Comparison of ENCODE assay signal across 24 cellular contexts in genomic region chr7:134419875-134420274, GRCh38. TPM values are rescaled to one million over a fixed set of nuclear protein-coding genes. Genes with fewer than 3 reads are reported as not detected.
DNase-seq lines count a peak whose midpoint lies in the region; ATAC-seq and TF ChIP-seq lines count a peak whose summit lies in the region.
"Had no signal": no experiment of that assay in that cellular context is flagged by ENCODE, and none has a peak within 500 bp of the region (broad histone marks: within the 10 kb centered on the region; RNA-seq: fewer than 3 reads in every experiment).

No MANE protein-coding gene starts in this region.

- peak overlapping the region; percentile 29 for H3K4me3 Mint-ChIP-seq in Calu3 (ENCODE audit: low read depth, unreplicated experiment)
- H3K4me3 Mint-ChIP-seq: activated naive CD8-positive, alpha-beta T cell treated with anti-CD3 and anti-CD28 coated beads, Interleukin-2, amount 50 U/mL, for 24 hours; activated T-cell treated with anti-CD3 and anti-CD28 coated beads, Interleukin-2, amount 50 U/mL, for 24 hours; CD4-positive, alpha-beta memory T cell; effector memory CD8-positive, alpha-beta T cell; immature natural killer cell; mesothelial cell of epicardium; natural killer cell treated with Interleukin-12 subunit alpha and Interleukin-12 subunit beta and Interleukin-15 and Interleukin-18, amount 100 ng/mL, for 72 hours had no signal

- no peaks in the 10 kb centered on the region for H3K9me3 Mint-ChIP-seq in Calu3 (ENCODE audit: low read depth, unreplicated experiment)
- H3K9me3 Mint-ChIP-seq: activated naive CD8-positive, alpha-beta T cell treated with anti-CD3 and anti-CD28 coated beads, Interleukin-2, amount 50 U/mL, for 24 hours; activated T-cell treated with anti-CD3 and anti-CD28 coated beads, Interleukin-2, amount 50 U/mL, for 24 hours; CD4-positive, alpha-beta memory T cell; effector memory CD8-positive, alpha-beta T cell; immature natural killer cell; mesothelial cell of epicardium; natural killer cell treated with Interleukin-12 subunit alpha and Interleukin-12 subunit beta and Interleukin-15 and Interleukin-18, amount 100 ng/mL, for 72 hours had no signal

- H3K27ac Mint-ChIP-seq in Calu3 (ENCODE audit: unreplicated experiment), result no peak overlapping the region
- H3K27ac Mint-ChIP-seq: activated naive CD8-positive, alpha-beta T cell treated with anti-CD3 and anti-CD28 coated beads, Interleukin-2, amount 50 U/mL, for 24 hours; activated T-cell treated with anti-CD3 and anti-CD28 coated beads, Interleukin-2, amount 50 U/mL, for 24 hours; CD4-positive, alpha-beta memory T cell; effector memory CD8-positive, alpha-beta T cell; immature natural killer cell; mesothelial cell of epicardium; natural killer cell treated with Interleukin-12 subunit alpha and Interleukin-12 subunit beta and Interleukin-15 and Interleukin-18, amount 100 ng/mL, for 72 hours had no signal

- H3K4me1 Mint-ChIP-seq in Calu3 (ENCODE audit: low read depth, unreplicated experiment), result peaks cover 34% of the 10 kb centered on the region
- H3K4me1 Mint-ChIP-seq: activated naive CD8-positive, alpha-beta T cell treated with anti-CD3 and anti-CD28 coated beads, Interleukin-2, amount 50 U/mL, for 24 hours; CD4-positive, alpha-beta memory T cell; immature natural killer cell; mesothelial cell of epicardium had no signal

- ATAC-seq in GM21717 (IDR thresholded peaks at IDR 0.05; ENCODE audit: unreplicated experiment), result no peak
- ATAC-seq in GM18858 (IDR thresholded peaks at IDR 0.05; ENCODE audit: unreplicated experiment), result no peak
- ATAC-seq: activated naive CD8-positive, alpha-beta T cell treated with anti-CD3 and anti-CD28 coated beads, Interleukin-2, amount 50 U/mL, for 24 hours; effector memory CD8-positive, alpha-beta T cell; natural killer cell treated with Interleukin-12 subunit alpha and Interleukin-12 subunit beta and Interleukin-15 and Interleukin-18, amount 100 ng/mL, for 72 hours; stimulated activated naive CD8-positive, alpha-beta T cell treated with anti-CD3 and anti-CD28 coated beads, Interleukin-15, Interleukin-2, amounts not matched to agents 100 U/mL and 50 U/mL, for 24 hours had no signal

- TF ChIP-seq CTCF in Calu3 (IDR thresholded peaks at IDR 0.05; ENCODE audit: unreplicated experiment) (no peak), parathyroid adenoma (IDR thresholded peaks at IDR 0.05) (no peak), ascending aorta (IDR thresholded peaks at IDR 0.05) (no peak)

- no peaks in the 10 kb centered on the region for H3K36me3 Mint-ChIP-seq in Calu3 (ENCODE audit: insufficient read depth, unreplicated experiment)
- H3K36me3 Mint-ChIP-seq: CD4-positive, alpha-beta memory T cell; immature natural killer cell; mesothelial cell of epicardium; natural killer cell treated with Interleukin-12 subunit alpha and Interleukin-12 subunit beta and Interleukin-15 and Interleukin-18, amount 100 ng/mL, for 72 hours had no signal

- DNase-seq in Calu3 (no peak), adipocyte (ENCODE audit: low read depth) (no peak), ascending aorta (ENCODE audit: low spot score in 2 of 2) (no peak)
- peak; percentile 71 for DNase-seq in Jurkat, Clone E6-1 (ENCODE audit: low read depth, low spot score)
- DNase-seq: activated gamma-delta T cell treated with Interleukin-2 at 50 U/mL for 16 hours; activated naive CD8-positive, alpha-beta T cell treated with anti-CD3 and anti-CD28 coated beads, Interleukin-2, amount 50 U/mL, for 24 hours; activated T-cell treated with anti-CD3 and anti-CD28 coated beads, Interleukin-2, amount 50 U/mL, for 24 hours; CD4-positive, alpha-beta memory T cell; effector memory CD8-positive, alpha-beta T cell; GF-D8; immature natural killer cell; NCI-H1048; NCI-H2029; ovary; right cardiac atrium; stimulated activated naive CD8-positive, alpha-beta T cell treated with anti-CD3 and anti-CD28 coated beads, Interleukin-15, Interleukin-2, amounts not matched to agents 100 U/mL and 50 U/mL, for 24 hours had no signal

- H3K9ac ChIP-seq in adipocyte (ENCODE audit: low read length), result peak overlapping the region; percentile 4
- no peak overlapping the region for H3K9ac ChIP-seq in parathyroid adenoma
- H3K9ac ChIP-seq: KMS-11 had no signal

- H3K27me3 ChIP-seq in adipocyte (replicated peaks; ENCODE audit: control insufficient read depth, insufficient read depth, low read length) (no peaks in the 10 kb centered on the region), parathyroid adenoma (ENCODE audit: control insufficient read depth, insufficient read depth, low read length) (no peaks in the 10 kb centered on the region), ascending aorta (no peaks in the 10 kb centered on the region)
- H3K27me3 ChIP-seq: brain microvascular endothelial cell, ovary had no signal

- CTCF ChIA-PET in Calu3 (lab: Charles Lee), result interaction anchor here (1.0 to 1.7 kb wide), 11 partner anchors 13 to 279 kb away, joined by 3 to 25 read pairs (median 4); no protein-coding TSS in a partner anchor

- H3K27me3 Mint-ChIP-seq in Calu3 (ENCODE audit: unreplicated experiment), result no peaks in the 10 kb centered on the region
- H3K27me3 Mint-ChIP-seq: activated T-cell treated with anti-CD3 and anti-CD28 coated beads, Interleukin-2, amount 50 U/mL, for 24 hours had no signal

- H3K9me3 ChIP-seq in adipocyte (ENCODE audit: control insufficient read depth, low read length) (no peaks in the 10 kb centered on the region), parathyroid adenoma (ENCODE audit: control insufficient read depth, low read length) (no peaks in the 10 kb centered on the region), ascending aorta (no peaks in the 10 kb centered on the region)
- H3K9me3 ChIP-seq: ovary had no signal

- no peak overlapping the region for H3K4me3 ChIP-seq in Jurkat, Clone E6-1 (ENCODE audit: low read length)
- H3K4me3 ChIP-seq in adipocyte (ENCODE audit: low read length), result no peak overlapping the region
- no peak overlapping the region for H3K4me3 ChIP-seq in parathyroid adenoma (ENCODE audit: low read depth, low read length)
- H3K4me3 ChIP-seq in ascending aorta, result no peak overlapping the region
- H3K4me3 ChIP-seq: ovary had no signal

- intact Hi-C loops in Calu3 (cut with micrococcal nuclease; ENCODE audit: unreplicated experiment) (loop anchor here (1.0 to 10.0 kb wide), 5 partner anchors 52 to 568 kb away; partner anchors contain the start of gene SLC35B4), ascending aorta (cut with DNase I) (no loop called here)

- no TSS peak for BruUV-seq in Calu3 (replicated peaks; lab: Mats Ljungman, UMichigan)

- H3K27ac ChIP-seq in parathyroid adenoma, result no peak overlapping the region
- no peak overlapping the region for H3K27ac ChIP-seq in ascending aorta
- H3K27ac ChIP-seq: brain microvascular endothelial cell, KMS-11, ovary had no signal

- H2AFZ ChIP-seq in parathyroid adenoma, result peak overlapping the region; percentile 38

- H3K79me2 ChIP-seq in parathyroid adenoma, result no peaks in the 10 kb centered on the region

- peaks cover 28% of the 10 kb centered on the region for H3K4me1 ChIP-seq in adipocyte (ENCODE audit: control insufficient read depth, insufficient read depth, low read length)
- peaks cover 4% of the 10 kb centered on the region for H3K4me1 ChIP-seq in parathyroid adenoma
- no peaks in the 10 kb centered on the region for H3K4me1 ChIP-seq in ascending aorta

- H3K36me3 ChIP-seq in adipocyte (ENCODE audit: control insufficient read depth, insufficient read depth, low read length, severe bottlenecking) (no peaks in the 10 kb centered on the region), parathyroid adenoma (ENCODE audit: control insufficient read depth, insufficient read depth, low read length) (no peaks in the 10 kb centered on the region), ascending aorta (no peaks in the 10 kb centered on the region)
- H3K36me3 ChIP-seq: brain microvascular endothelial cell, ovary had no signal

- H3K4me2 ChIP-seq in parathyroid adenoma (ENCODE audit: low read length), result no peak overlapping the region
- H3K4me2 ChIP-seq: KMS-11 had no signal

RNA-seq across cellular contexts. Expression of gene AKR1B1, which starts 39.0 kb away (rescaled TPM):
- 115 and 139 TPM in 2 replicates for total RNA-seq in Calu3 (2022)
- 196 TPM for polyA plus RNA-seq in Jurkat, Clone E6-1 (2012; ENCODE audit: insufficient read depth, insufficient read length)
- total RNA-seq in ascending aorta, result 78.7 TPM
- total RNA-seq: HT-29 had no signal
